In genomic region chr7:117639966-117640365, GRCh38 we compare ENCODE assay signal across 28 cellular contexts.
"Had no signal": no experiment of that assay in that cellular context is flagged by ENCODE, and none has a peak within 500 bp of the region (broad histone marks: within the 10 kb centered on the region; RNA-seq: fewer than 3 reads in every experiment).

No MANE protein-coding gene starts in this region.

- H3K27ac Mint-ChIP-seq: activated CD4-positive, alpha-beta T cell treated with anti-CD3 and anti-CD28 coated beads for 36 hours; activated CD4-positive, alpha-beta T cell treated with anti-CD3 and anti-CD28 coated beads, Interleukin-2, amount 10 ng/mL, durations not matched to agents 7 days and 5 days; activated CD8-positive, alpha-beta T cell treated with anti-CD3 and anti-CD28 coated beads, Interleukin-2, amount 10 ng/mL, durations not matched to agents 7 days and 5 days; activated naive CD4-positive, alpha-beta T cell treated with anti-CD3 and anti-CD28 coated beads, Interleukin-2, amount 10 ng/mL, durations not matched to agents 7 days and 5 days; activated naive CD8-positive, alpha-beta T cell; activated naive CD8-positive, alpha-beta T cell treated with anti-CD3 and anti-CD28 coated beads, Interleukin-2, amount 50 U/mL, for 24 hours; brain had no signal

- FAIRE-seq: bronchial epithelial cell had no signal

- H3K4me1 ChIP-seq: SJCRH30 had no signal

- ATAC-seq: activated CD4-positive, alpha-beta T cell treated with anti-CD3 and anti-CD28 coated beads for 36 hours; activated CD8-positive, alpha-beta T cell treated with anti-CD3 and anti-CD28 coated beads, Interleukin-2, amount 10 ng/mL, durations not matched to agents 7 days and 5 days; activated naive CD8-positive, alpha-beta T cell treated with anti-CD3 and anti-CD28 coated beads, Interleukin-2, amount 50 U/mL, for 24 hours; Panc1 had no signal

- H3K4me1 Mint-ChIP-seq: activated CD4-positive, alpha-beta T cell treated with anti-CD3 and anti-CD28 coated beads for 36 hours; activated CD4-positive, alpha-beta T cell treated with anti-CD3 and anti-CD28 coated beads, Interleukin-2, amount 10 ng/mL, durations not matched to agents 7 days and 5 days; activated naive CD4-positive, alpha-beta T cell treated with anti-CD3 and anti-CD28 coated beads, Interleukin-2, amount 10 ng/mL, durations not matched to agents 7 days and 5 days; activated naive CD8-positive, alpha-beta T cell treated with anti-CD3 and anti-CD28 coated beads, Interleukin-2, amount 50 U/mL, for 24 hours; brain had no signal

- H3K27ac ChIP-seq: KMS-11, SJCRH30, SK-N-MC had no signal

- H3K9ac ChIP-seq: KMS-11 had no signal

- DNase-seq: activated CD4-positive, alpha-beta T cell treated with anti-CD3 and anti-CD28 coated beads for 36 hours; activated CD4-positive, alpha-beta T cell treated with anti-CD3 and anti-CD28 coated beads, Interleukin-2, amount 10 ng/mL, durations not matched to agents 7 days and 5 days; activated CD4-positive, alpha-beta T cell treated with anti-CD3 and anti-CD28 coated beads, Interleukin-2, amount 50 U/mL, for 48 hours; activated CD8-positive, alpha-beta memory T cell treated with anti-CD3 and anti-CD28 coated beads, Interleukin-2, amount 50 U/mL, for 4 hours; activated CD8-positive, alpha-beta T cell treated with anti-CD3 and anti-CD28 coated beads, Interleukin-2, amount 10 ng/mL, durations not matched to agents 7 days and 5 days; activated effector memory CD4-positive, alpha-beta T cell treated with Interleukin-2 at 50 U/mL for 16 hours; activated naive CD4-positive, alpha-beta T cell treated with anti-CD3 and anti-CD28 coated beads, Interleukin-2, amount 10 ng/mL, durations not matched to agents 7 days and 5 days; activated naive CD8-positive, alpha-beta T cell treated with anti-CD3 and anti-CD28 coated beads, Interleukin-2, amount 50 U/mL, for 24 hours; activated T-cell treated with anti-CD3 and anti-CD28 coated beads, Interleukin-2, amount 50 U/mL, for 48 hours; anterior cingulate cortex; central memory CD4-positive, alpha-beta T cell; MM.1S; MV-4-11; NCI-H1092; NCI-H1436 treated with DMSO at 0.1 percent for 48 hours; NCI-H1694 treated with DMSO at 0.1 percent for 48 hours; NCI-H2029; NCI-H345; NCI-H526; SHP77; SJCRH30; T1000 had no signal

- H3K9me3 Mint-ChIP-seq: activated CD4-positive, alpha-beta T cell treated with anti-CD3 and anti-CD28 coated beads, Interleukin-2, amount 10 ng/mL, durations not matched to agents 7 days and 5 days; activated naive CD4-positive, alpha-beta T cell treated with anti-CD3 and anti-CD28 coated beads, Interleukin-2, amount 10 ng/mL, durations not matched to agents 7 days and 5 days; activated naive CD8-positive, alpha-beta T cell treated with anti-CD3 and anti-CD28 coated beads, Interleukin-2, amount 50 U/mL, for 24 hours had no signal

- H3K27me3 Mint-ChIP-seq: activated CD4-positive, alpha-beta T cell treated with anti-CD3 and anti-CD28 coated beads for 36 hours; activated CD4-positive, alpha-beta T cell treated with anti-CD3 and anti-CD28 coated beads, Interleukin-2, amount 10 ng/mL, durations not matched to agents 7 days and 5 days; activated naive CD4-positive, alpha-beta T cell treated with anti-CD3 and anti-CD28 coated beads, Interleukin-2, amount 10 ng/mL, durations not matched to agents 7 days and 5 days; activated naive CD8-positive, alpha-beta T cell treated with anti-CD3 and anti-CD28 coated beads, Interleukin-2, amount 50 U/mL, for 24 hours; brain had no signal

- H3K4me3 Mint-ChIP-seq: activated CD4-positive, alpha-beta T cell treated with anti-CD3 and anti-CD28 coated beads for 36 hours; activated CD4-positive, alpha-beta T cell treated with anti-CD3 and anti-CD28 coated beads, Interleukin-2, amount 10 ng/mL, durations not matched to agents 7 days and 5 days; activated CD8-positive, alpha-beta T cell treated with anti-CD3 and anti-CD28 coated beads, Interleukin-2, amount 10 ng/mL, durations not matched to agents 7 days and 5 days; activated naive CD4-positive, alpha-beta T cell treated with anti-CD3 and anti-CD28 coated beads, Interleukin-2, amount 10 ng/mL, durations not matched to agents 7 days and 5 days; activated naive CD8-positive, alpha-beta T cell; activated naive CD8-positive, alpha-beta T cell treated with anti-CD3 and anti-CD28 coated beads, Interleukin-2, amount 50 U/mL, for 24 hours; brain had no signal

- H3K4me2 ChIP-seq: KMS-11 had no signal

- H3K9me3 ChIP-seq: SJCRH30 had no signal

- H3K36me3 ChIP-seq: SJCRH30 had no signal

- H3K4me3 ChIP-seq: SJCRH30, SK-N-MC had no signal

- H3K36me3 Mint-ChIP-seq: activated naive CD4-positive, alpha-beta T cell treated with anti-CD3 and anti-CD28 coated beads, Interleukin-2, amount 10 ng/mL, durations not matched to agents 7 days and 5 days; activated naive CD8-positive, alpha-beta T cell; brain had no signal
